ENCODE assay signal across 2 cellular contexts in the genomic region with DNA sequence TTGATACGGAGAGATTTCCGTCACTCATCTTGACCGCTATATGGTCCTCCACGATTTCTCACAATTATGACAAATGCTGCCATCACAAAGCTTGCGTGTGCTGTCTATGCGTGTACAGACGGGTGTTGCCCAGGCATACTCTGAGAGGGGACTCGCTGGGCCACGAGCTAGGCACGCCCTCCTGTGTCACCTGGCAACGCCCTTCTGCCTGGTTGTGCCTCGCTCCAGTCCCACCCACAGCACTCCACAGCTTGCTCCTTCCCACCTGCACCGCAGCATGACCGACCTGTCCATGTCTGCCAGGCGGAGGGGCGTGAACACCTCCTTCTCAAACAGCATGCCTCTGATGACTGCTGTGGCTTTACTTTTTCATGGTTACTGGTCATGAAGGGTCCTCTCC.
TF ChIP-seq lines count a peak whose summit lies in the region.

No MANE protein-coding gene starts in this region.

TF ChIP-seq in H1, 55 proteins besides CTCF, POLR2A, EP300 and RAD21:
- TF ChIP-seq POLR2AphosphoS5 (IDR thresholded peaks at IDR 0.05; ENCODE audit: low read depth, low read length): peak; percentile 63; the same call in 1 of the 2 replicates
- no peak for TF ChIP-seq TAF1 (IDR thresholded peaks at IDR 0.05; ENCODE audit: low read depth, low read length)

TF ChIP-seq in GM23338, 12 proteins besides CTCF, POLR2A, EP300 and RAD21:
- no peak for TF ChIP-seq CREB1 (CRISPR knock-in tag; IDR thresholded peaks at IDR 0.05; ENCODE audit: low read depth)
- TF ChIP-seq, protein P1, sequence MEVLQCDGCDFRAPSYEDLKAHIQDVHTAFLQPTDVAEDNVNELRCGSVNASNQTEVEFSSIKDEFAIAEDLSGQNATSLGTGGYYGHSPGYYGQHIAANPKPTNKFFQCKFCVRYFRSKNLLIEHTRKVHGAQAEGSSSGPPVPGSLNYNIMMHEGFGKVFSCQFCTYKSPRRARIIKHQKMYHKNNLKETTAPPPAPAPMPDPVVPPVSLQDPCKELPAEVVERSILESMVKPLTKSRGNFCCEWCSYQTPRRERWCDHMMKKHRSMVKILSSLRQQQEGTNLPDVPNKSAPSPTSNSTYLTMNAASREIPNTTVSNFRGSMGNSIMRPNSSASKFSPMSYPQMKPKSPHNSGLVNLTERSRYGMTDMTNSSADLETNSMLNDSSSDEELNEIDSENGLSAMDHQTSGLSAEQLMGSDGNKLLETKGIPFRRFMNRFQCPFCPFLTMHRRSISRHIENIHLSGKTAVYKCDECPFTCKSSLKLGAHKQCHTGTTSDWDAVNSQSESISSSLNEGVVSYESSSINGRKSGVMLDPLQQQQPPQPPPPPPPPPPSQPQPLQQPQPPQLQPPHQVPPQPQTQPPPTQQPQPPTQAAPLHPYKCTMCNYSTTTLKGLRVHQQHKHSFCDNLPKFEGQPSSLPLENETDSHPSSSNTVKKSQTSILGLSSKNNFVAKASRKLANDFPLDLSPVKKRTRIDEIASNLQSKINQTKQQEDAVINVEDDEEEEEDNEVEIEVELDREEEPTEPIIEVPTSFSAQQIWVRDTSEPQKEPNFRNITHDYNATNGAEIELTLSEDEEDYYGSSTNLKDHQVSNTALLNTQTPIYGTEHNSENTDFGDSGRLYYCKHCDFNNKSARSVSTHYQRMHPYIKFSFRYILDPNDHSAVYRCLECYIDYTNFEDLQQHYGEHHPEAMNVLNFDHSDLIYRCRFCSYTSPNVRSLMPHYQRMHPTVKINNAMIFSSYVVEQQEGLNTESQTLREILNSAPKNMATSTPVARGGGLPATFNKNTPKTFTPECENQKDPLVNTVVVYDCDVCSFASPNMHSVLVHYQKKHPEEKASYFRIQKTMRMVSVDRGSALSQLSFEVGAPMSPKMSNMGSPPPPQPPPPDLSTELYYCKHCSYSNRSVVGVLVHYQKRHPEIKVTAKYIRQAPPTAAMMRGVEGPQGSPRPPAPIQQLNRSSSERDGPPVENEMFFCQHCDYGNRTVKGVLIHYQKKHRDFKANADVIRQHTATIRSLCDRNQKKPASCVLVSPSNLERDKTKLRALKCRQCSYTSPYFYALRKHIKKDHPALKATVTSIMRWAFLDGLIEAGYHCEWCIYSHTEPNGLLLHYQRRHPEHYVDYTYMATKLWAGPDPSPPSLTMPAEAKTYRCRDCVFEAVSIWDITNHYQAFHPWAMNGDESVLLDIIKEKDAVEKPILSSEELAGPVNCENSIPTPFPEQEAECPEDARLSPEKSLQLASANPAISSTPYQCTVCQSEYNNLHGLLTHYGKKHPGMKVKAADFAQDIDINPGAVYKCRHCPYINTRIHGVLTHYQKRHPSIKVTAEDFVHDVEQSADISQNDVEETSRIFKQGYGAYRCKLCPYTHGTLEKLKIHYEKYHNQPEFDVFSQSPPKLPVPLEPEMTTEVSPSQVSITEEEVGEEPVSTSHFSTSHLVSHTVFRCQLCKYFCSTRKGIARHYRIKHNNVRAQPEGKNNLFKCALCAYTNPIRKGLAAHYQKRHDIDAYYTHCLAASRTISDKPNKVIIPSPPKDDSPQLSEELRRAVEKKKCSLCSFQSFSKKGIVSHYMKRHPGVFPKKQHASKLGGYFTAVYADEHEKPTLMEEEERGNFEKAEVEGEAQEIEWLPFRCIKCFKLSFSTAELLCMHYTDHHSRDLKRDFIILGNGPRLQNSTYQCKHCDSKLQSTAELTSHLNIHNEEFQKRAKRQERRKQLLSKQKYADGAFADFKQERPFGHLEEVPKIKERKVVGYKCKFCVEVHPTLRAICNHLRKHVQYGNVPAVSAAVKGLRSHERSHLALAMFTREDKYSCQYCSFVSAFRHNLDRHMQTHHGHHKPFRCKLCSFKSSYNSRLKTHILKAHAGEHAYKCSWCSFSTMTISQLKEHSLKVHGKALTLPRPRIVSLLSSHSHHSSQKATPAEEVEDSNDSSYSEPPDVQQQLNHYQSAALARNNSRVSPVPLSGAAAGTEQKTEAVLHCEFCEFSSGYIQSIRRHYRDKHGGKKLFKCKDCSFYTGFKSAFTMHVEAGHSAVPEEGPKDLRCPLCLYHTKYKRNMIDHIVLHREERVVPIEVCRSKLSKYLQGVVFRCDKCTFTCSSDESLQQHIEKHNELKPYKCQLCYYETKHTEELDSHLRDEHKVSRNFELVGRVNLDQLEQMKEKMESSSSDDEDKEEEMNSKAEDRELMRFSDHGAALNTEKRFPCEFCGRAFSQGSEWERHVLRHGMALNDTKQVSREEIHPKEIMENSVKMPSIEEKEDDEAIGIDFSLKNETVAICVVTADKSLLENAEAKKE (CRISPR knock-in tag; IDR thresholded peaks at IDR 0.05): no peak
- TF ChIP-seq ZNF331 (CRISPR knock-in tag; IDR thresholded peaks at IDR 0.05; ENCODE audit: low read depth): no peak
- TF ChIP-seq, protein P2, sequence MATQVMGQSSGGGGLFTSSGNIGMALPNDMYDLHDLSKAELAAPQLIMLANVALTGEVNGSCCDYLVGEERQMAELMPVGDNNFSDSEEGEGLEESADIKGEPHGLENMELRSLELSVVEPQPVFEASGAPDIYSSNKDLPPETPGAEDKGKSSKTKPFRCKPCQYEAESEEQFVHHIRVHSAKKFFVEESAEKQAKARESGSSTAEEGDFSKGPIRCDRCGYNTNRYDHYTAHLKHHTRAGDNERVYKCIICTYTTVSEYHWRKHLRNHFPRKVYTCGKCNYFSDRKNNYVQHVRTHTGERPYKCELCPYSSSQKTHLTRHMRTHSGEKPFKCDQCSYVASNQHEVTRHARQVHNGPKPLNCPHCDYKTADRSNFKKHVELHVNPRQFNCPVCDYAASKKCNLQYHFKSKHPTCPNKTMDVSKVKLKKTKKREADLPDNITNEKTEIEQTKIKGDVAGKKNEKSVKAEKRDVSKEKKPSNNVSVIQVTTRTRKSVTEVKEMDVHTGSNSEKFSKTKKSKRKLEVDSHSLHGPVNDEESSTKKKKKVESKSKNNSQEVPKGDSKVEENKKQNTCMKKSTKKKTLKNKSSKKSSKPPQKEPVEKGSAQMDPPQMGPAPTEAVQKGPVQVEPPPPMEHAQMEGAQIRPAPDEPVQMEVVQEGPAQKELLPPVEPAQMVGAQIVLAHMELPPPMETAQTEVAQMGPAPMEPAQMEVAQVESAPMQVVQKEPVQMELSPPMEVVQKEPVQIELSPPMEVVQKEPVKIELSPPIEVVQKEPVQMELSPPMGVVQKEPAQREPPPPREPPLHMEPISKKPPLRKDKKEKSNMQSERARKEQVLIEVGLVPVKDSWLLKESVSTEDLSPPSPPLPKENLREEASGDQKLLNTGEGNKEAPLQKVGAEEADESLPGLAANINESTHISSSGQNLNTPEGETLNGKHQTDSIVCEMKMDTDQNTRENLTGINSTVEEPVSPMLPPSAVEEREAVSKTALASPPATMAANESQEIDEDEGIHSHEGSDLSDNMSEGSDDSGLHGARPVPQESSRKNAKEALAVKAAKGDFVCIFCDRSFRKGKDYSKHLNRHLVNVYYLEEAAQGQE (IDR thresholded peaks at IDR 0.05; ENCODE audit: unreplicated experiment): no peak
- no peak for TF ChIP-seq STAT1 (IDR thresholded peaks at IDR 0.05; ENCODE audit: unreplicated experiment)
- no peak for TF ChIP-seq EZH2phosphoT487 (IDR thresholded peaks at IDR 0.05; ENCODE audit: unreplicated experiment)
- no peak for TF ChIP-seq NANOG (IDR thresholded peaks at IDR 0.05; ENCODE audit: borderline replicate concordance)
- TF ChIP-seq ZNF114 (CRISPR knock-in tag; IDR thresholded peaks at IDR 0.05): no peak
- no peak for TF ChIP-seq JUNB (IDR thresholded peaks at IDR 0.05; ENCODE audit: unreplicated experiment)
- TF ChIP-seq, protein P3, sequence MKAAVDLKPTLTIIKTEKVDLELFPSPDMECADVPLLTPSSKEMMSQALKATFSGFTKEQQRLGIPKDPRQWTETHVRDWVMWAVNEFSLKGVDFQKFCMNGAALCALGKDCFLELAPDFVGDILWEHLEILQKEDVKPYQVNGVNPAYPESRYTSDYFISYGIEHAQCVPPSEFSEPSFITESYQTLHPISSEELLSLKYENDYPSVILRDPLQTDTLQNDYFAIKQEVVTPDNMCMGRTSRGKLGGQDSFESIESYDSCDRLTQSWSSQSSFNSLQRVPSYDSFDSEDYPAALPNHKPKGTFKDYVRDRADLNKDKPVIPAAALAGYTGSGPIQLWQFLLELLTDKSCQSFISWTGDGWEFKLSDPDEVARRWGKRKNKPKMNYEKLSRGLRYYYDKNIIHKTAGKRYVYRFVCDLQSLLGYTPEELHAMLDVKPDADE (IDR thresholded peaks at IDR 0.05): no peak
- TF ChIP-seq EZH2 (IDR thresholded peaks at IDR 0.05; ENCODE audit: low read depth, unreplicated experiment): no peak
